Comparison of ENCODE assay signal across 1 cellular context in genomic region chr1:3133671-3134070, GRCh38.
TF ChIP-seq lines count a peak whose summit lies in the region.

No MANE protein-coding gene starts in this region.

TF ChIP-seq in HepG2, 621 proteins besides CTCF, POLR2A, EP300 and RAD21 (continued from another document and continues in another):
- TF ChIP-seq HMGXB3 (CRISPR knock-in tag; IDR thresholded peaks at IDR 0.05; ENCODE audit: borderline replicate concordance) (no peak), SNAPC5 (CRISPR knock-in tag; IDR thresholded peaks at IDR 0.05; ENCODE audit: borderline replicate concordance) (no peak), DBP (CRISPR knock-in tag; IDR thresholded peaks at IDR 0.05; ENCODE audit: not compliant biosample characterization) (no peak), ZNF597 (CRISPR knock-in tag; IDR thresholded peaks at IDR 0.05) (no peak), ZNF747 (CRISPR knock-in tag; IDR thresholded peaks at IDR 0.05; ENCODE audit: borderline replicate concordance) (no peak), RCOR2 (CRISPR knock-in tag; IDR thresholded peaks at IDR 0.05) (no peak), PRDM4 (CRISPR knock-in tag; IDR thresholded peaks at IDR 0.05; ENCODE audit: borderline replicate concordance) (no peak), EED (CRISPR knock-in tag; IDR thresholded peaks at IDR 0.05) (no peak), JUND (CRISPR knock-in tag; IDR thresholded peaks at IDR 0.05) (no peak), PHF20 (CRISPR knock-in tag; IDR thresholded peaks at IDR 0.05) (no peak), ZNF101 (CRISPR knock-in tag; IDR thresholded peaks at IDR 0.05; ENCODE audit: borderline replicate concordance, low read depth) (no peak), WIZ (CRISPR knock-in tag; IDR thresholded peaks at IDR 0.05) (no peak), ZNF552 (CRISPR knock-in tag; IDR thresholded peaks at IDR 0.05; ENCODE audit: borderline replicate concordance) (no peak), ZNF20 (CRISPR knock-in tag; IDR thresholded peaks at IDR 0.05) (no peak), NR1H2 (CRISPR knock-in tag; IDR thresholded peaks at IDR 0.05; ENCODE audit: borderline replicate concordance, low read depth) (no peak), HNF1B (CRISPR knock-in tag; IDR thresholded peaks at IDR 0.05) (0 out of 2 replicates have a peak, but pooled peaks have one; percentile 47), ELF1 (CRISPR knock-in tag; IDR thresholded peaks at IDR 0.05) (peak; percentile 62), ZNF781 (CRISPR knock-in tag; IDR thresholded peaks at IDR 0.05; ENCODE audit: borderline replicate concordance, not compliant biosample characterization) (no peak), ZNF264 (CRISPR knock-in tag; IDR thresholded peaks at IDR 0.05) (peak; percentile 81; the same call in 1 of the 2 replicates), ERF (CRISPR knock-in tag; IDR thresholded peaks at IDR 0.05) (0 out of 2 replicates have a peak, but pooled peaks have one; percentile 13), CREBL2 (CRISPR knock-in tag; IDR thresholded peaks at IDR 0.05; ENCODE audit: borderline replicate concordance) (no peak), ZNF317 (CRISPR knock-in tag; IDR thresholded peaks at IDR 0.05) (no peak), SNRNP70 (IDR thresholded peaks at IDR 0.05; ENCODE audit: low read depth, low read length) (no peak), JDP2 (CRISPR knock-in tag; IDR thresholded peaks at IDR 0.05; ENCODE audit: borderline replicate concordance) (no peak), MEF2D (CRISPR knock-in tag; IDR thresholded peaks at IDR 0.05) (no peak), RFX1 (IDR thresholded peaks at IDR 0.05) (no peak), ATF5 (CRISPR knock-in tag; IDR thresholded peaks at IDR 0.05; ENCODE audit: low read depth) (no peak), TEAD3 (CRISPR knock-in tag; optimal IDR thresholded peaks at IDR 0.05; ENCODE audit: borderline replicate concordance) (peak; percentile 20), ZNF451 (CRISPR knock-in tag; IDR thresholded peaks at IDR 0.05) (peak; percentile 44; the same call in 1 of the 2 replicates), TFAP4 (IDR thresholded peaks at IDR 0.05; ENCODE audit: borderline replicate concordance, low read depth) (peak; percentile 31; the same call in 1 of the 2 replicates), NR2F6 (IDR thresholded peaks at IDR 0.05) (no peak), NR2F6 (CRISPR knock-in tag; IDR thresholded peaks at IDR 0.05) (no peak), BCL6 (CRISPR knock-in tag; IDR thresholded peaks at IDR 0.05) (0 out of 2 replicates have a peak, but pooled peaks have one; percentile 16), SMAD1 (CRISPR knock-in tag; IDR thresholded peaks at IDR 0.05; ENCODE audit: borderline replicate concordance, low read depth) (0 out of 2 replicates have a peak, but pooled peaks have one; percentile 25), ZNF17 (CRISPR knock-in tag; IDR thresholded peaks at IDR 0.05) (no peak), NCOA5 (CRISPR knock-in tag; IDR thresholded peaks at IDR 0.05) (no peak), GPBP1L1 (CRISPR knock-in tag; IDR thresholded peaks at IDR 0.05) (no peak), ZNF224 (CRISPR knock-in tag; IDR thresholded peaks at IDR 0.05) (no peak), MZF1 (CRISPR knock-in tag; IDR thresholded peaks at IDR 0.05; ENCODE audit: borderline replicate concordance) (no peak), RELA (CRISPR knock-in tag; IDR thresholded peaks at IDR 0.05) (no peak), ZBTB14 (CRISPR knock-in tag; IDR thresholded peaks at IDR 0.05) (no peak), AGO1 (IDR thresholded peaks at IDR 0.05; ENCODE audit: low read depth, low read length, poor library complexity, severe bottlenecking) (no peak), E2F2 (CRISPR knock-in tag; IDR thresholded peaks at IDR 0.05; ENCODE audit: borderline replicate concordance) (no peak), HOXA7 (CRISPR knock-in tag; IDR thresholded peaks at IDR 0.05) (no peak), KLF6 (CRISPR knock-in tag; IDR thresholded peaks at IDR 0.05) (no peak), ZFY (CRISPR knock-in tag; IDR thresholded peaks at IDR 0.05) (peak; percentile 46; the same call in 1 of the 2 replicates), MED13 (CRISPR knock-in tag; IDR thresholded peaks at IDR 0.05) (no peak), SMARCE1 (IDR thresholded peaks at IDR 0.05; ENCODE audit: borderline replicate concordance) (no peak), HMG20B (CRISPR knock-in tag; conservative IDR thresholded peaks at IDR 0.05) (no peak), HNF4A (CRISPR knock-in tag; IDR thresholded peaks at IDR 0.05) (peak; percentile 32; the same call in 1 of the 2 replicates), KDM2A (CRISPR knock-in tag; IDR thresholded peaks at IDR 0.05; ENCODE audit: borderline replicate concordance, low read depth) (0 out of 2 replicates have a peak, but pooled peaks have one; percentile 15), MBD4 (IDR thresholded peaks at IDR 0.05; ENCODE audit: borderline replicate concordance, low read length) (no peak)
